In the genomic region with DNA sequence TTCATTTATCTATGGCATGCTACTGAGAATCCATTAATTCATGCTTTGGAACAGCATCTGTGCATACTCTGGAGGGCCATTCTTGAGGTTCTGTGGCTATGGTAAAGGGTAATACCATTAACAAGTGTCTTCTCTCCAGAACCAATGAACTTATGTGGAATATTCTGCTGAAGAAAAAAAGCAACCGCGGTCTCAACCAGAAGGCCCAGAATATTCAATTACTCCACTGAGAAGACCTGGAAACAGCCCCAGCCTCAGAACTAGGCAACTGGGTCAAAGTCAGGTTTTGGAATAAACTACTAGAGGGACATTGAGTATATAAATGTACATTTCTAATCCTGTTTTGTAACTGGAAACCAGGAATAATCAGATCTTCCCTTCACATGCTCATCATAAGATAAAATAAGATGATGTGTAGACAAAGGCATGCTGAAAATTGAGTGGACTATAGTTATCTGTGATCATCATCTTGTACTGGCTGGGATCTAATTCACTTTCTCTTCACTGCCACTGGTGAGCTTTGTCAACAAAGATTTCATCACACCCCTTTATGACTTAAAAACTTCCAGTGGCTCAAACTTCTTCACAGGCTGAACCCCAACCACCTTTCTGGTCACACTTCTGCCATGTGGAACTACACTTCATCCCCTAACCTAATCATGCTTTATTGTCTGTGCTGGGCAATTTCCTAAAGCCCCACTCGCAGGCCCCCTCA, we compare ENCODE assay signal across 25 cellular contexts. TPM values are rescaled to one million over a fixed set of nuclear protein-coding genes. Genes with fewer than 3 reads are reported as not detected.
"Had no signal": no experiment of that assay in that cellular context is flagged by ENCODE, and none has a peak within 500 bp of the region (broad histone marks: within the 10 kb centered on the region; RNA-seq: fewer than 3 reads in every experiment).

No MANE protein-coding gene starts in this region.

- FAIRE-seq: keratinocyte, TTC549 had no signal

- DNase-seq: activated CD4-positive, alpha-beta memory T cell treated with anti-CD3 and anti-CD28 coated beads, Interleukin-2, amount 10 ng/mL, durations not matched to agents 7 days and 5 days; activated CD4-positive, alpha-beta T cell treated with anti-CD3 and anti-CD28 coated beads for 4 hours; activated CD8-positive, alpha-beta memory T cell treated with anti-CD3 and anti-CD28 coated beads, Interleukin-2, amount 10 ng/mL, durations not matched to agents 7 days and 5 days; activated naive CD4-positive, alpha-beta T cell treated with Interleukin-2 at 50 U/mL for 16 hours; activated naive CD8-positive, alpha-beta T cell treated with anti-CD3 and anti-CD28 coated beads, Interleukin-2, amount 10 ng/mL, durations not matched to agents 7 days and 5 days; activated T-cell treated with anti-CD3 and anti-CD28 coated beads, Interleukin-2, amount 50 U/mL, for 24 hours; effector CD4-positive, alpha-beta T cell; nephron progenitor cell; nucleus accumbens; posterior cingulate gyrus; retina; stimulated activated CD4-positive, alpha-beta T cell treated with anti-CD3 and anti-CD28 coated beads, Interleukin-12 subunit alpha, Interleukin-12 subunit beta, amount 100 ng/mL, for 4 hours; stimulated activated CD4-positive, alpha-beta T cell treated with anti-CD3 and anti-CD28 coated beads, Interleukin-1b, Interleukin-23, amount 100 ng/mL, for 48 hours; stimulated activated CD8-positive, alpha-beta memory T cell treated with anti-CD3 and anti-CD28 coated beads, Interleukin-4, amount 100 ng/mL, for 48 hours; stimulated activated naive CD4-positive, alpha-beta T cell; SW 1271; T-helper 2 cell; upper lobe of right lung had no signal

- H2AFZ ChIP-seq: hepatocyte had no signal

- H3K4me1 ChIP-seq: ascending aorta, breast epithelium, upper lobe of right lung had no signal

- H3K4me2 ChIP-seq: hepatocyte had no signal

- H3K79me2 ChIP-seq: hepatocyte had no signal

- H3K27ac ChIP-seq: ascending aorta, breast epithelium, hepatocyte, upper lobe of right lung had no signal

- H3K9me3 ChIP-seq: ascending aorta, breast epithelium, upper lobe of right lung had no signal

- H3K27me3 ChIP-seq: ascending aorta had no signal

- ATAC-seq: activated CD8-positive, alpha-beta memory T cell treated with anti-CD3 and anti-CD28 coated beads, Interleukin-2, amount 10 ng/mL, durations not matched to agents 7 days and 5 days; esophagus mucosa; upper lobe of right lung; WTC11 had no signal

- H3K36me3 ChIP-seq: ascending aorta, breast epithelium, upper lobe of right lung had no signal

- H3K4me3 ChIP-seq: ascending aorta, breast epithelium, hepatocyte, upper lobe of right lung had no signal

RNA-seq across cellular contexts. Expression of gene SPTB, which starts 6.0 kb away (rescaled TPM):
- total RNA-seq: activated CD8-positive, alpha-beta memory T cell treated with anti-CD3 and anti-CD28 coated beads, Interleukin-2, amount 10 ng/mL, durations not matched to agents 7 days and 5 days; activated naive CD8-positive, alpha-beta T cell treated with anti-CD3 and anti-CD28 coated beads, Interleukin-2, amount 10 ng/mL, durations not matched to agents 7 days and 5 days had no signal
- polyA plus RNA-seq: keratinocyte had no signal
